ENCODE assay signal across 7 cellular contexts in genomic region chr18:30855762-30856161, GRCh38.
"Had no signal": no experiment of that assay in that cellular context is flagged by ENCODE, and none has a peak within 500 bp of the region (broad histone marks: within the 10 kb centered on the region; RNA-seq: fewer than 3 reads in every experiment).

No MANE protein-coding gene starts in this region.

- ATAC-seq: GM23338, HCT116 had no signal

- H3K4me3 ChIP-seq: GM23338, HAP-1 had no signal

- H3K36me3 ChIP-seq: HAP-1 had no signal

- H3K27ac ChIP-seq: HL-60 had no signal

- H3K4me1 ChIP-seq: HAP-1 had no signal

- H2AFZ ChIP-seq: GM23338 had no signal

- DNase-seq: H7, HFFc6, KG1 had no signal

- H3K4me2 ChIP-seq: GM23338 had no signal

- H3K9me3 ChIP-seq: HAP-1 had no signal
